ENCODE assay signal across 8 cellular contexts in genomic region chr19:43474986-43475705, GRCh38. TPM values are rescaled to one million over a fixed set of nuclear protein-coding genes. Genes with fewer than 3 reads are reported as not detected.
DNase-seq lines count a peak whose midpoint lies in the region; ATAC-seq and TF ChIP-seq lines count a peak whose summit lies in the region.

No MANE protein-coding gene starts in this region.

- peak overlapping the region; percentile 23 for H3K4me3 ChIP-seq in HFF-Myc (replicated peaks; ENCODE audit: low read depth, low read length)

- intact Hi-C loops in left colon (cut with DNase I, micrococcal nuclease), result no loop called here

- ATAC-seq in left colon (peak; percentile 97), HG03457 (IDR thresholded peaks at IDR 0.05; ENCODE audit: unreplicated experiment) (no peak)

- peak; percentile 82 for DNase-seq in DMS153 treated with DMSO at 0.1 percent for 48 hours (lab: John Stamatoyannopoulos, UW; ENCODE audit: unreplicated experiment)
- DNase-seq in HFF-Myc (ENCODE audit: extremely low read depth, low read depth), result peak; percentile 73
- DNase-seq in NCI-H226, result peak; percentile 81
- DNase-seq in activated CD4-positive, alpha-beta T cell treated with anti-CD3 and anti-CD28 coated beads, Interleukin-2, amount 50 U/mL, for 4 hours, result peak; percentile 95 to 96
- peak; percentile 75 for DNase-seq in dedifferentiated amniotic fluid mesenchymal stem cell (ENCODE audit: extremely low spot score)
- peak; percentile 93 to 97 for DNase-seq in left colon
- DNase-seq in stimulated activated CD4-positive, alpha-beta T cell treated with anti-CD3 and anti-CD28 coated beads, Interleukin-1b, Interleukin-23, amount 100 ng/mL, for 1 hour (ENCODE audit: low read depth in 2 of 2), result peak; percentile 83 to 98

- no peak for TF ChIP-seq CTCF in HFF-Myc (IDR thresholded peaks at IDR 0.05; ENCODE audit: low read depth, low read length, missing control alignments)

RNA-seq across cellular contexts. Expression of gene LYPD3, which starts 9.7 kb away (rescaled TPM):
- total RNA-seq in left colon, result under 1 TPM; 0.21 to 0.56 TPM

RNA-seq across cellular contexts. Expression of gene PHLDB3, which starts 29.4 kb away (rescaled TPM):
- 10 to 100 TPM in 1 of 2 donors, 1 to 10 TPM in 1; 9.7 to 11.6 TPM for total RNA-seq in left colon

RNA-seq across cellular contexts. Expression of gene ETHE1, which starts 51.9 kb away (rescaled TPM):
- 100 to 1,000 TPM; 480 to 631 TPM for total RNA-seq in left colon

RNA-seq across cellular contexts. Expression of gene ZNF575, which starts 57.8 kb away (rescaled TPM):
- 1 to 10 TPM; 6.5 to 7.7 TPM for total RNA-seq in left colon
